Comparison of ENCODE assay signal across 23 cellular contexts in the genomic region with DNA sequence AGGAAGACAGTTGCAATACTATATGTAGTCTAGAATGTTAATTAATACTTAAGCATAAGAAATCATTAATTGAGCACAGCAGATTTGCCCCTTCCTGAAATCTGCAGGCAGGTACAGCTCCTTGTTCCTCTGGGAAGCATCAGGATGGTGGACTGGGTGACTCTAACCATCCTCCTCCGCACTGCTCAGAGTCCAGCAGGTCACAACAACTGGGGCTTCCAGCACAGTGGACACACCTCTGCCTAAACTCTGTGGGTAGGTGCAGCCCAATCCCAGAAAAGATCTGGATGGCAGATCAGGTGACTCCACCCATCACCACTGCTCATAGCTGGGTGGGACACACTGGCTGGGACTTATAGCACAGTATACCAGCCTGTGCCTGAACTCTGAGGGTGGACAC.
DNase-seq lines count a peak whose midpoint lies in the region; ATAC-seq, FAIRE-seq and TF ChIP-seq lines count a peak whose summit lies in the region.
"Had no signal": no experiment of that assay in that cellular context is flagged by ENCODE, and none has a peak within 500 bp of the region (broad histone marks: within the 10 kb centered on the region; RNA-seq: fewer than 3 reads in every experiment).

No MANE protein-coding gene starts in this region.

- H3K9me3 ChIP-seq in right lobe of liver (no peaks in the 10 kb centered on the region), HepG2 (ENCODE audit: low read length) (peaks cover 26% of the 10 kb centered on the region), osteoblast (ENCODE audit: low read depth, low read length) (no peaks in the 10 kb centered on the region), PC-3 (ENCODE audit: low read length) (no peaks in the 10 kb centered on the region)
- H3K9me3 ChIP-seq: A549, BE2C had no signal

- H3K4me1 ChIP-seq in right lobe of liver (peaks cover 0 to 14% (median 5%) of the 10 kb centered on the region in 4 donors), HepG2 (ENCODE audit: insufficient read depth, low read length) (peaks cover 5% of the 10 kb centered on the region; the same call in 1 of the 2 replicates), osteoblast (ENCODE audit: insufficient read depth, low read length) (no peaks in the 10 kb centered on the region), PC-3 (ENCODE audit: insufficient read depth, low read length) (no peaks in the 10 kb centered on the region)
- H3K4me1 ChIP-seq: A549; BE2C; BLaER1 treated with 17β-estradiol and CSF1 and Interleukin-3, amounts not matched to agents 10 nM and 100 nM had no signal

- DNase-seq in right lobe of liver (no peak), HepG2 (ENCODE audit: low spot score) (no peak), bronchial epithelial cell (ENCODE audit: low read depth) (no peak), osteoblast (ENCODE audit: insufficient read length, low spot score, missing footprints) (peak; percentile 48), Right ventricle myocardium inferior (ENCODE audit: missing footprints) (no peak), PC-3 (no peak)
- DNase-seq: 8988T; ACHN; AML-193; BE2C; CD4-positive, alpha-beta T cell; CD8-positive, alpha-beta memory T cell; DMS 273 treated with DMSO at 0.1 percent for 48 hours; DMS79; EL; GDM1; GOT3; H7 had no signal

- H3K4me3 ChIP-seq in right lobe of liver (no peak overlapping the region), HepG2 (replicated peaks in 1 of 3; ENCODE audit: insufficient read depth in 1 of 3, low read depth in 2 of 3, low read length in 3 of 3) (no peak overlapping the region), bronchial epithelial cell (ENCODE audit: low read depth, low read length) (no peak overlapping the region), osteoblast (ENCODE audit: insufficient read depth, low read length) (no peak overlapping the region), PC-3 (ENCODE audit: low read length) (no peak overlapping the region)
- H3K4me3 ChIP-seq: A549; BLaER1 treated with 17β-estradiol and CSF1 and Interleukin-3, amounts not matched to agents 10 nM and 100 nM; GM12878 had no signal

- BruUV-seq in HepG2 (replicated peaks; lab: Mats Ljungman, UMichigan) (no TSS peak), PC-3 (replicated peaks; lab: Mats Ljungman, UMichigan) (no TSS peak)

- POLR2A ChIA-PET in HepG2 (lab: Yijun Ruan, JAX), result no interaction called here
- POLR2A ChIA-PET in PC-3 (lab: Charles Lee; ENCODE audit: unreplicated experiment), result no interaction called here

- H3F3A ChIP-seq in PC-3 (ENCODE audit: low read length, unreplicated experiment), result no peaks in the 10 kb centered on the region

- no peaks in the 10 kb centered on the region for H4K20me1 ChIP-seq in HepG2 (ENCODE audit: insufficient read depth, low read length)
- no peaks in the 10 kb centered on the region for H4K20me1 ChIP-seq in osteoblast (ENCODE audit: insufficient read depth, low read length)
- no peaks in the 10 kb centered on the region for H4K20me1 ChIP-seq in PC-3 (ENCODE audit: low read length)
- H4K20me1 ChIP-seq: BLaER1 treated with 17β-estradiol and CSF1 and Interleukin-3, amounts not matched to agents 10 nM and 100 nM had no signal

- H3K27me3 ChIP-seq in right lobe of liver (no peaks in the 10 kb centered on the region), HepG2 (ENCODE audit: control insufficient read depth in 1 of 2, insufficient read depth in 2 of 2, low read length in 2 of 2) (no peaks in the 10 kb centered on the region), bronchial epithelial cell (ENCODE audit: control insufficient read depth, insufficient read depth, low read length) (no peaks in the 10 kb centered on the region), osteoblast (ENCODE audit: insufficient read depth, low read length) (peaks cover 27% of the 10 kb centered on the region), PC-3 (ENCODE audit: low read length) (peaks cover 51% of the 10 kb centered on the region)
- H3K27me3 ChIP-seq: BE2C; BLaER1 treated with 17β-estradiol and CSF1 and Interleukin-3, amounts not matched to agents 10 nM and 100 nM had no signal

- H3K36me3 ChIP-seq in right lobe of liver (no peaks in the 10 kb centered on the region), HepG2 (replicated peaks in 1 of 2; ENCODE audit: control insufficient read depth in 1 of 2, insufficient read depth in 2 of 2, low read length in 2 of 2) (no peaks in the 10 kb centered on the region), bronchial epithelial cell (ENCODE audit: control insufficient read depth, insufficient read depth, low read length) (no peaks in the 10 kb centered on the region), osteoblast (ENCODE audit: insufficient read depth, low read length) (no peaks in the 10 kb centered on the region), PC-3 (ENCODE audit: low read depth, low read length) (no peaks in the 10 kb centered on the region)
- H3K36me3 ChIP-seq: BE2C; BLaER1 treated with 17β-estradiol and CSF1 and Interleukin-3, amounts not matched to agents 10 nM and 100 nM had no signal

- TF ChIP-seq RAD21 in HepG2 (CRISPR knock-in tag; IDR thresholded peaks at IDR 0.05), result no peak

- H3K9me2 ChIP-seq in PC-3 (replicated peaks; ENCODE audit: low read length), result no peaks in the 10 kb centered on the region

- H3K9ac ChIP-seq in HepG2 (ENCODE audit: insufficient read depth, low read depth, low read length), result no peak overlapping the region
- H3K9ac ChIP-seq in PC-3 (ENCODE audit: low read length), result no peak overlapping the region
- H3K9ac ChIP-seq: BLaER1 treated with 17β-estradiol and CSF1 and Interleukin-3, amounts not matched to agents 10 nM and 100 nM had no signal

- in situ Hi-C loops in HepG2 (cut with HindIII; ENCODE audit: extremely low pct_ligation_motif_present, low pct_unique_long_range_greater_than_20kb), result no loop called here

- ATAC-seq in right lobe of liver (peak in 3 of 4 donors; percentile 40 to 56 (median 55)), HepG2 (no peak), Right ventricle myocardium inferior (no peak), PC-3 (no peak)
- ATAC-seq: A549, GM12878, HCT116 had no signal

- intact Hi-C loops in right lobe of liver (cut with DNase I) (no loop called here), HepG2 (cut with micrococcal nuclease; ENCODE audit: unreplicated experiment) (no loop called here), Right ventricle myocardium inferior (cut with DNase I) (no loop called here), PC-3 (cut with micrococcal nuclease) (no loop called here)

- FAIRE-seq in HepG2 (lab: Jason Lieb, UNC) (no peak), bronchial epithelial cell (lab: Jason Lieb, UNC) (peak; percentile 73)
- FAIRE-seq: A549, D721Med, GM12878 had no signal

- no peak for TF ChIP-seq EP300 in HepG2 (IDR thresholded peaks at IDR 0.05; ENCODE audit: low read depth in 2 of 2, low read length in 2 of 2)
- no peak for TF ChIP-seq EP300 in HepG2 (CRISPR knock-in tag; IDR thresholded peaks at IDR 0.05; ENCODE audit: borderline replicate concordance)

- H3K79me2 ChIP-seq in HepG2 (ENCODE audit: insufficient read depth, low read length) (no peaks in the 10 kb centered on the region), osteoblast (ENCODE audit: insufficient read depth, low read length) (no peaks in the 10 kb centered on the region), PC-3 (ENCODE audit: low read length) (no peaks in the 10 kb centered on the region)

- H3K4me2 ChIP-seq in HepG2 (ENCODE audit: low read depth, low read length), result no peak overlapping the region
- no peak overlapping the region for H3K4me2 ChIP-seq in osteoblast (ENCODE audit: insufficient read depth, low read length)
- H3K4me2 ChIP-seq in PC-3 (ENCODE audit: low read length), result no peak overlapping the region
- H3K4me2 ChIP-seq: A549; BLaER1 treated with 17β-estradiol and CSF1 and Interleukin-3, amounts not matched to agents 10 nM and 100 nM had no signal

- no peak overlapping the region for H2AFZ ChIP-seq in HepG2 (ENCODE audit: low read length)
- no peak overlapping the region for H2AFZ ChIP-seq in osteoblast (ENCODE audit: low read length)
- H2AFZ ChIP-seq in PC-3 (ENCODE audit: low read length), result no peak overlapping the region

- no peak overlapping the region for H3K27ac ChIP-seq in right lobe of liver
- H3K27ac ChIP-seq in HepG2 (ENCODE audit: extremely low read length, insufficient read depth, low read length), result no peak overlapping the region
- no peak overlapping the region for H3K27ac ChIP-seq in osteoblast (ENCODE audit: low read depth, low read length)
- H3K27ac ChIP-seq in PC-3 (ENCODE audit: low read length), result no peak overlapping the region
- H3K27ac ChIP-seq: A549; BLaER1 treated with 17β-estradiol and CSF1 and Interleukin-3, amounts not matched to agents 10 nM and 100 nM had no signal

- TF ChIP-seq POLR2A in right lobe of liver (IDR thresholded peaks at IDR 0.05), result no peak
- TF ChIP-seq POLR2A in HepG2 (IDR thresholded peaks at IDR 0.05; ENCODE audit: insufficient read depth in 1 of 2, low read depth in 2 of 2, low read length in 2 of 2), result no peak

- whole genome bisulfite sequencing in right lobe of liver (ENCODE audit: insufficient coverage, low coverage, low lambda C conversion rate, missing lambda C conversion rate), result no CpG with 5 or more reads among the region's 1 CpG
- 20% methylated on average over 1 of the region's 1 CpG for WGBS in HepG2 (ENCODE audit: low lambda C conversion rate)

- TF ChIP-seq CTCF in right lobe of liver (IDR thresholded peaks at IDR 0.05) (no peak), HepG2 (CRISPR knock-in tag; IDR thresholded peaks at IDR 0.05) (no peak), bronchial epithelial cell (IDR thresholded peaks at IDR 0.05; ENCODE audit: insufficient read depth, low read length, severe bottlenecking) (no peak), osteoblast (IDR thresholded peaks at IDR 0.05; ENCODE audit: extremely low read depth, low read depth, low read length) (no peak), PC-3 (conservative IDR thresholded peaks at IDR 0.05; ENCODE audit: low read depth, low read length) (no peak)

- CTCF ChIA-PET in HepG2 (lab: Yijun Ruan, JAX; ENCODE audit: low intra/inter-chr PET ratio, low total read pairs), result no interaction called here
- CTCF ChIA-PET in PC-3 (lab: Charles Lee), result no interaction called here

TF ChIP-seq in HepG2, 621 proteins besides CTCF, POLR2A, EP300 and RAD21 (continues in another document):
- TF ChIP-seq SMYD3 (CRISPR knock-in tag; IDR thresholded peaks at IDR 0.05) (no peak), TBL1XR1 (IDR thresholded peaks at IDR 0.05; ENCODE audit: borderline replicate concordance, low read length, partially characterized antibody) (no peak), NR2F1 (CRISPR knock-in tag; IDR thresholded peaks at IDR 0.05) (no peak), GABPB1 (CRISPR knock-in tag; IDR thresholded peaks at IDR 0.05) (no peak), MAFF (IDR thresholded peaks at IDR 0.05; ENCODE audit: low read depth, low read length) (no peak), GLI4 (CRISPR knock-in tag; IDR thresholded peaks at IDR 0.05; ENCODE audit: borderline replicate concordance) (no peak)

Comparison
In these comparisons a context has a peak if more than half of its experiments do, and no peak if none do; other contexts are left out.
1. ATAC-seq: peak in right lobe of liver (3 of 4); none in HepG2 (single experiment), Right ventricle myocardium inferior (single experiment) and PC-3 (single experiment).